In the genomic region with DNA sequence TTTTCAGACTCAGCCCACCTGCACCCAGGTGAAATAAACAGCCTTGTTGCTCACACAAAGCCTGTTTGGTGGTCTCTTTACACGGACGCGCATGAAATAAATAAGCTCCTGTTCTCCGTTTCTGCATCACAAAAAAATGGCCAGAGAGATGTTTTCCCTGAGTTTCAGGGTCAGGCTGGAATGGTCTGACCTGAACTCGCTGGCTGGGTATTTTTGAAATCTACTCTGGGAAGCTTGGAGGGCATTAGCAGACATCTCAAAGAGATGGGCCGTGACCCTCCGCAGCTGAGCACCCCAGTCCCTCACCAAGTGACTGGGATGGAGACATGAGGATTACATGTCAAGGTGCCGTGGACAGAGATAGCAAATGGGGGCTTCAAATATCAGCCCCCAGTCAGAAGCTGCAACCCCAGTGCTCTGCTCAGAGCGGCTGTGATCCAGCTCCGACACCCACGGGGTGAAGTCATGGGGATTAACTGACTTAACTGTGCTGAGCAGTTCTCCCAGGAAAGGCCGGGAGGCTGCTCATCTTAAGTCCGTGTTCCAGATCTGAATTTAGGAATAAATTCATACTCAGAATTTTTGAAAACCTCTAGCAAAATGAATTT, we compare ENCODE assay signal across 34 cellular contexts. TPM values are rescaled to one million over a fixed set of nuclear protein-coding genes. Genes with fewer than 3 reads are reported as not detected.
A peak's percentile ranks its signal among the peaks of the same experiment; 100 is the strongest.
DNase-seq lines count a peak whose midpoint lies in the region; ATAC-seq and TF ChIP-seq lines count a peak whose summit lies in the region.
"Had no signal": no experiment of that assay in that cellular context is flagged by ENCODE, and none has a peak within 500 bp of the region (broad histone marks: within the 10 kb centered on the region; RNA-seq: fewer than 3 reads in every experiment).

No MANE protein-coding gene starts in this region.

- no peaks in the 10 kb centered on the region for H3K36me3 Mint-ChIP-seq in natural killer cell treated with Interleukin-12 subunit alpha and Interleukin-12 subunit beta and Interleukin-15 and Interleukin-18, amount 100 ng/mL, for 72 hours
- H3K36me3 Mint-ChIP-seq: activated CD4-positive, alpha-beta memory T cell treated with anti-CD3 and anti-CD28 coated beads for 36 hours; brain; CD14-positive monocyte; stimulated activated effector memory CD8-positive, alpha-beta T cell treated with anti-CD3 and anti-CD28 coated beads, Interleukin-12 subunit alpha, Interleukin-12 subunit beta, amount 100 ng/mL, for 72 hours had no signal

- 90 to 93% methylated on average over 13 of the region's 13 CpGs for WGBS in sigmoid colon, 2 donors

- 0 out of 2 replicates have a peak overlapping the region, but pooled peaks have one; percentile 23 for H3K4me3 ChIP-seq in HUES6 (ENCODE audit: low read depth, low read length)
- no peak overlapping the region for H3K4me3 ChIP-seq in iPS-20b (ENCODE audit: low read length)
- no peak overlapping the region for H3K4me3 ChIP-seq in sigmoid colon
- H3K4me3 ChIP-seq in left ventricle myocardium inferior, result no peak overlapping the region
- H3K4me3 ChIP-seq: SK-N-MC, skin epidermis, upper lobe of right lung had no signal

- no peak overlapping the region for H3K27ac Mint-ChIP-seq in natural killer cell treated with Interleukin-12 subunit alpha and Interleukin-12 subunit beta and Interleukin-15 and Interleukin-18, amount 100 ng/mL, for 72 hours
- H3K27ac Mint-ChIP-seq: activated B cell treated with CpG ODN at 0.5 μM for 24 hours; activated CD4-positive, alpha-beta memory T cell treated with anti-CD3 and anti-CD28 coated beads for 36 hours; activated naive CD8-positive, alpha-beta T cell treated with anti-CD3 and anti-CD28 coated beads, Interleukin-2, amount 50 U/mL, for 24 hours; CD14-positive monocyte; stimulated activated effector memory CD8-positive, alpha-beta T cell treated with anti-CD3 and anti-CD28 coated beads, Interleukin-12 subunit alpha, Interleukin-12 subunit beta, amount 100 ng/mL, for 72 hours had no signal

- H3K27me3 ChIP-seq in HUES6 (ENCODE audit: control insufficient read depth, insufficient read depth, low read length), result no peaks in the 10 kb centered on the region
- H3K27me3 ChIP-seq in iPS-20b (ENCODE audit: insufficient read depth, low read length), result no peaks in the 10 kb centered on the region
- H3K27me3 ChIP-seq in sigmoid colon, result no peaks in the 10 kb centered on the region
- H3K27me3 ChIP-seq in left ventricle myocardium inferior (ENCODE audit: low read depth), result no peaks in the 10 kb centered on the region
- H3K27me3 ChIP-seq: upper lobe of right lung had no signal

- H3K4me3 Mint-ChIP-seq in natural killer cell treated with Interleukin-12 subunit alpha and Interleukin-12 subunit beta and Interleukin-15 and Interleukin-18, amount 100 ng/mL, for 72 hours, result no peak overlapping the region
- H3K4me3 Mint-ChIP-seq: activated B cell treated with CpG ODN at 0.5 μM for 24 hours; activated CD4-positive, alpha-beta memory T cell treated with anti-CD3 and anti-CD28 coated beads for 36 hours; activated naive CD8-positive, alpha-beta T cell treated with anti-CD3 and anti-CD28 coated beads, Interleukin-2, amount 50 U/mL, for 24 hours; brain; CD14-positive monocyte; stimulated activated effector memory CD8-positive, alpha-beta T cell treated with anti-CD3 and anti-CD28 coated beads, Interleukin-12 subunit alpha, Interleukin-12 subunit beta, amount 100 ng/mL, for 72 hours had no signal

- no peak for TF ChIP-seq CTCF in sigmoid colon (IDR thresholded peaks at IDR 0.05)
- TF ChIP-seq CTCF in left ventricle myocardium inferior (IDR thresholded peaks at IDR 0.05; ENCODE audit: borderline replicate concordance), result no peak

- DNase-seq in amniotic epithelial cell (ENCODE audit: low read depth) (peak; percentile 81), sigmoid colon (peak; percentile 48), left ventricle myocardium inferior (no peak), kidney glomerular epithelial cell (lab: John Stamatoyannopoulos, UW) (no peak)
- DNase-seq in natural killer cell treated with Interleukin-12 subunit alpha and Interleukin-12 subunit beta and Interleukin-15 and Interleukin-18, amount 100 ng/mL, for 72 hours (ENCODE audit: low spot score), result no peak
- DNase-seq in stimulated activated CD4-positive, alpha-beta T cell treated with anti-CD3 and anti-CD28 coated beads, Interleukin-12 subunit alpha, Interleukin-12 subunit beta, amount 100 ng/mL, for 4 hours, result no peak
- DNase-seq: activated B cell treated with CpG ODN at 0.5 μM for 24 hours; activated CD4-positive, alpha-beta memory T cell treated with anti-CD3 and anti-CD28 coated beads for 36 hours; activated effector memory CD4-positive, alpha-beta T cell treated with anti-CD3 and anti-CD28 coated beads, Interleukin-2, amount 50 U/mL, for 16 hours; activated naive CD8-positive, alpha-beta T cell treated with anti-CD3 and anti-CD28 coated beads, Interleukin-2, amount 50 U/mL, for 24 hours; effector CD4-positive, alpha-beta T cell; EL; erythroblast; Karpas-422; NCI-H187; NCI-H526 treated with DMSO at 0.1 percent for 48 hours; RPMI8226; stimulated activated CD4-positive, alpha-beta T cell treated with anti-CD3 and anti-CD28 coated beads, Interleukin-2, amount 100 ng/mL, for 24 hours; substantia nigra; upper lobe of right lung had no signal

- no peaks in the 10 kb centered on the region for H3K4me1 Mint-ChIP-seq in natural killer cell treated with Interleukin-12 subunit alpha and Interleukin-12 subunit beta and Interleukin-15 and Interleukin-18, amount 100 ng/mL, for 72 hours (ENCODE audit: low read depth in 2 of 2)
- H3K4me1 Mint-ChIP-seq: CD14-positive monocyte; stimulated activated effector memory CD8-positive, alpha-beta T cell treated with anti-CD3 and anti-CD28 coated beads, Interleukin-12 subunit alpha, Interleukin-12 subunit beta, amount 100 ng/mL, for 72 hours had no signal

- no peak for TF ChIP-seq POLR2A in sigmoid colon (IDR thresholded peaks at IDR 0.05)

- peaks cover 5 to 10% of the 10 kb centered on the region in 2 donors for H3K27me3 Mint-ChIP-seq in natural killer cell treated with Interleukin-12 subunit alpha and Interleukin-12 subunit beta and Interleukin-15 and Interleukin-18, amount 100 ng/mL, for 72 hours
- H3K27me3 Mint-ChIP-seq: activated CD4-positive, alpha-beta memory T cell treated with anti-CD3 and anti-CD28 coated beads for 36 hours; activated naive CD8-positive, alpha-beta T cell treated with anti-CD3 and anti-CD28 coated beads, Interleukin-2, amount 50 U/mL, for 24 hours; brain had no signal

- H3K9ac ChIP-seq in HUES6 (ENCODE audit: low read length) (peak overlapping the region; percentile 69), iPS-20b (ENCODE audit: low read depth, low read length) (peak overlapping the region; percentile 65; the same call in 1 of the 2 replicates)

- H3K27ac ChIP-seq in HUES6 (ENCODE audit: low read depth, low read length) (peak overlapping the region; percentile 90), iPS-20b (ENCODE audit: low read length) (peak overlapping the region; percentile 89), sigmoid colon (no peak overlapping the region), left ventricle myocardium inferior (replicated peaks) (no peak overlapping the region)
- H3K27ac ChIP-seq: SK-N-MC, skin epidermis, upper lobe of right lung had no signal

- H3K4me1 ChIP-seq in HUES6 (ENCODE audit: control insufficient read depth, insufficient read depth, low read length) (peaks cover 31% of the 10 kb centered on the region), iPS-20b (ENCODE audit: insufficient read depth, low read length) (peaks cover 15% of the 10 kb centered on the region), sigmoid colon (no peaks in the 10 kb centered on the region), left ventricle myocardium inferior (no peaks in the 10 kb centered on the region)
- H3K4me1 ChIP-seq: upper lobe of right lung had no signal

- no peaks in the 10 kb centered on the region for H3K9me3 Mint-ChIP-seq in natural killer cell treated with Interleukin-12 subunit alpha and Interleukin-12 subunit beta and Interleukin-15 and Interleukin-18, amount 100 ng/mL, for 72 hours
- H3K9me3 Mint-ChIP-seq: activated B cell treated with CpG ODN at 0.5 μM for 24 hours; activated CD4-positive, alpha-beta memory T cell treated with anti-CD3 and anti-CD28 coated beads for 36 hours; activated naive CD8-positive, alpha-beta T cell treated with anti-CD3 and anti-CD28 coated beads, Interleukin-2, amount 50 U/mL, for 24 hours; CD14-positive monocyte; stimulated activated effector memory CD8-positive, alpha-beta T cell treated with anti-CD3 and anti-CD28 coated beads, Interleukin-12 subunit alpha, Interleukin-12 subunit beta, amount 100 ng/mL, for 72 hours had no signal

- TF ChIP-seq EP300 in sigmoid colon (IDR thresholded peaks at IDR 0.05), result no peak

- intact Hi-C loops in sigmoid colon (cut with DNase I), result no loop called here
- intact Hi-C loops in left ventricle myocardium inferior (cut with micrococcal nuclease), result no loop called here

- H3K9me3 ChIP-seq in HUES6 (ENCODE audit: control insufficient read depth, insufficient read depth, low read depth, low read length), result peaks cover 3% of the 10 kb centered on the region; the same call in 1 of the 2 replicates
- no peaks in the 10 kb centered on the region for H3K9me3 ChIP-seq in iPS-20b (ENCODE audit: insufficient read depth, low read depth, low read length)
- H3K9me3 ChIP-seq in sigmoid colon, result no peaks in the 10 kb centered on the region
- no peaks in the 10 kb centered on the region for H3K9me3 ChIP-seq in left ventricle myocardium inferior (replicated peaks)
- H3K9me3 ChIP-seq: upper lobe of right lung had no signal

- ATAC-seq in natural killer cell treated with Interleukin-12 subunit alpha and Interleukin-12 subunit beta and Interleukin-15 and Interleukin-18, amount 100 ng/mL, for 72 hours, result no peak
- ATAC-seq: activated naive CD8-positive, alpha-beta T cell treated with anti-CD3 and anti-CD28 coated beads, Interleukin-2, amount 50 U/mL, for 24 hours; stimulated activated effector memory CD8-positive, alpha-beta T cell treated with anti-CD3 and anti-CD28 coated beads, Interleukin-12 subunit alpha, Interleukin-12 subunit beta, amount 100 ng/mL, for 72 hours; upper lobe of right lung had no signal

- H3K36me3 ChIP-seq in HUES6 (ENCODE audit: control insufficient read depth, insufficient read depth, low read length) (no peaks in the 10 kb centered on the region), iPS-20b (ENCODE audit: insufficient read depth, low read depth, low read length) (no peaks in the 10 kb centered on the region), sigmoid colon (no peaks in the 10 kb centered on the region), left ventricle myocardium inferior (no peaks in the 10 kb centered on the region)
- H3K36me3 ChIP-seq: upper lobe of right lung had no signal

RNA-seq across cellular contexts. Expression of a gene that starts 22.3 kb away (rescaled TPM):
- total RNA-seq in sigmoid colon, result not detected
- not detected for polyA plus RNA-seq in sigmoid colon
- not detected for total RNA-seq in natural killer cell treated with Interleukin-12 subunit alpha and Interleukin-12 subunit beta and Interleukin-15 and Interleukin-18, amount 100 ng/mL, for 72 hours
- total RNA-seq in left ventricle myocardium inferior, result not detected
- total RNA-seq: activated B cell treated with CpG ODN at 0.5 μM for 24 hours; activated CD4-positive, alpha-beta memory T cell treated with anti-CD3 and anti-CD28 coated beads for 36 hours; cerebellum; frontal cortex; liver; mononuclear cell; T-helper 2 cell treated with Interferon-gamma antibody and Interleukin-4, amounts not matched to agents 100 ng/mL and 5 ng/mL, for 36 hours; upper lobe of right lung had no signal
- polyA plus RNA-seq: CD14-positive monocyte, liver, neural cell had no signal

RNA-seq across cellular contexts. Expression of a gene that starts 47.7 kb away (rescaled TPM):
- total RNA-seq in sigmoid colon (not detected), left ventricle myocardium inferior (not detected)
- under 1 TPM in 1 of 3 donors, not detected in 2; 0.15 TPM for polyA plus RNA-seq in sigmoid colon
- total RNA-seq in natural killer cell treated with Interleukin-12 subunit alpha and Interleukin-12 subunit beta and Interleukin-15 and Interleukin-18, amount 100 ng/mL, for 72 hours, result not detected
- total RNA-seq: activated B cell treated with CpG ODN at 0.5 μM for 24 hours; activated CD4-positive, alpha-beta memory T cell treated with anti-CD3 and anti-CD28 coated beads for 36 hours; HT1080; liver; mononuclear cell; T-helper 2 cell treated with Interferon-gamma antibody and Interleukin-4, amounts not matched to agents 100 ng/mL and 5 ng/mL, for 36 hours; upper lobe of right lung had no signal
- polyA plus RNA-seq: CD14-positive monocyte, liver, neural cell had no signal

Comparison
In these comparisons a context has a peak if more than half of its experiments do, and no peak if none do; other contexts are left out.
1. H3K27ac ChIP-seq: peak in HUES6 (single experiment) and iPS-20b (single experiment); none in sigmoid colon (0 of 4) and left ventricle myocardium inferior (single experiment).
2. DNase-seq: peak in amniotic epithelial cell (single experiment) and sigmoid colon (single experiment); none in natural killer cell treated with Interleukin-12 subunit alpha and Interleukin-12 subunit beta and Interleukin-15 and Interleukin-18, amount 100 ng/mL, for 72 hours (single experiment), left ventricle myocardium inferior (single experiment), kidney glomerular epithelial cell (single experiment) and stimulated activated CD4-positive, alpha-beta T cell treated with anti-CD3 and anti-CD28 coated beads, Interleukin-12 subunit alpha, Interleukin-12 subunit beta, amount 100 ng/mL, for 4 hours (single experiment).